In the genomic region with DNA sequence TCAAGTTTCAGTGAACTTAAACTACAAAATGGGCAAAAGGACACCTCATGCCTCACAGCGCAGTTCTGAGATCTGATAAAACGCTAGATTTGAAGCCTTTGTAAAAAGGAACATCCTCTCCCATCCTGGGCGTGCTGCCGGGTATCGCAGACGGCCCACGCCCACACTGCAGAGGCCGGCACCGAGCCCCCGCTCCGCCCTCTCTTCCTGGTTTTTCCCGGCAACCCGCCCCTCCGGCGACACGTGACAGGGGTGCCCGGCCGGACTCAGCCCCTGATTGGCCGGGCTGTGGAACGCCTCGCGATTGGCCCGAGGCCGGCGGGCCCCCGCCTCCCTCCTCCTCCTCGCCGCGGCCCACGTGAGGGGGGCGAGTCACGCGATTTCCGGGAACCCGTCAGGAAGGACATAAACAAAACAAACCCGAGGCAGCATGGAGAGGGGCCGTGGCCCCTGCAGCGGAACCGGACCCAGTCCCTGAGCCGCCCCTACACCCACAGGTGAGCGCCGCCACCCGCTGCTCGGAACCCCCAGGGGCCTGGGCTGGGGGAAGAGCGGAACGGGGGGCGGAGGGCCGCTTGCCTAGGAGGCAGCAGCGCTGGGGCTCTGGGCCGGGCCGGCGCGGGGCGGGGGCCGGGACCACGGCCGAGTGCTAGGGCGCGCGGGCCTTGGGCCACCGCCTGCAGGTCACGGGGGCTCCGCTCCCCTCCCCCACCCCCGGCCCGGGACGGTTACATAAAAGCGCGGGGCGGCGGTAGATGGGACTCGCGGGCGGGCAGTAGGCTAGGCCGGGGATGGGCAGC, we compare ENCODE assay signal across 8 cellular contexts. TPM values are rescaled to one million over a fixed set of nuclear protein-coding genes. Genes with fewer than 3 reads are reported as not detected.
DNase-seq lines count a peak whose midpoint lies in the region; ATAC-seq and TF ChIP-seq lines count a peak whose summit lies in the region.

A gene with protein sequence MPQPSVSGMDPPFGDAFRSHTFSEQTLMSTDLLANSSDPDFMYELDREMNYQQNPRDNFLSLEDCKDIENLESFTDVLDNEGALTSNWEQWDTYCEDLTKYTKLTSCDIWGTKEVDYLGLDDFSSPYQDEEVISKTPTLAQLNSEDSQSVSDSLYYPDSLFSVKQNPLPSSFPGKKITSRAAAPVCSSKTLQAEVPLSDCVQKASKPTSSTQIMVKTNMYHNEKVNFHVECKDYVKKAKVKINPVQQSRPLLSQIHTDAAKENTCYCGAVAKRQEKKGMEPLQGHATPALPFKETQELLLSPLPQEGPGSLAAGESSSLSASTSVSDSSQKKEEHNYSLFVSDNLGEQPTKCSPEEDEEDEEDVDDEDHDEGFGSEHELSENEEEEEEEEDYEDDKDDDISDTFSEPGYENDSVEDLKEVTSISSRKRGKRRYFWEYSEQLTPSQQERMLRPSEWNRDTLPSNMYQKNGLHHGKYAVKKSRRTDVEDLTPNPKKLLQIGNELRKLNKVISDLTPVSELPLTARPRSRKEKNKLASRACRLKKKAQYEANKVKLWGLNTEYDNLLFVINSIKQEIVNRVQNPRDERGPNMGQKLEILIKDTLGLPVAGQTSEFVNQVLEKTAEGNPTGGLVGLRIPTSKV (plus strand): TSS at position 370 of the 800 bp plus-strand sequence. CDS start 24,424 bp downstream, outside the sequence.

- H3K4me3 ChIP-seq in cardiac fibroblast (replicated peaks in 1 of 2; ENCODE audit: low read depth in 2 of 2, low read length in 2 of 2), result peak within 1 kb of the TSS; percentile 78 to 87

- H3K9me3 Mint-ChIP-seq in WTC11, result no peaks in the 10 kb centered on the region
- H3K9me3 Mint-ChIP-seq in immature natural killer cell, result no peaks in the 10 kb centered on the region

- TF ChIP-seq CTCF in AG09319 (IDR thresholded peaks at IDR 0.05; ENCODE audit: low read depth, low read length) (no peak), WTC11 (IDR thresholded peaks at IDR 0.05) (no peak), cardiac fibroblast (IDR thresholded peaks at IDR 0.05; ENCODE audit: low read depth, low read length) (no peak)

- CTCF ChIA-PET in WTC11 (lab: Charles Lee), result interaction anchor here (0.9 to 3.0 kb wide), 10 partner anchors 8 to 349 kb away, joined by 3 to 28 read pairs (median 5); a partner anchor contains a TSS

- H3K27me3 Mint-ChIP-seq in WTC11 (ENCODE audit: low read depth), result no peaks in the 10 kb centered on the region
- H3K27me3 Mint-ChIP-seq in immature natural killer cell (ENCODE audit: low read depth in 3 of 3), result peaks cover 9 to 13% (median 12%) of the 10 kb centered on the region in 3 donors

- ATAC-seq in GM19025 (IDR thresholded peaks at IDR 0.05; ENCODE audit: low read depth, unreplicated experiment), result peak; percentile 69
- peak; percentile 74 for ATAC-seq in HG03280 (IDR thresholded peaks at IDR 0.05; ENCODE audit: unreplicated experiment)
- ATAC-seq in WTC11, result peak; percentile 68

- H3K36me3 Mint-ChIP-seq in WTC11 (no peaks in the 10 kb centered on the region), immature natural killer cell (no peaks in the 10 kb centered on the region)

- H3K4me1 Mint-ChIP-seq in WTC11 (peaks cover 14% of the 10 kb centered on the region), immature natural killer cell (peaks cover 30 to 42% of the 10 kb centered on the region in 2 donors)

- POLR2A ChIA-PET in WTC11 (lab: Charles Lee), result interaction anchor here (0.6 to 1.5 kb wide), 3 partner anchors 11 to 275 kb away, joined by 3 to 14 read pairs (median 4); a partner anchor contains a TSS

- H3K27ac Mint-ChIP-seq in WTC11 (peak within 1 kb of the TSS; percentile 98), immature natural killer cell (peak within 1 kb of the TSS; percentile 90 to 96 (median 93))

- peak; percentile 90 for DNase-seq in AG09319 (ENCODE audit: extremely low read depth, low read depth)
- peak; percentile 98 for DNase-seq in NCI-H345 (lab: John Stamatoyannopoulos, UW)
- peak; percentile 96 for DNase-seq in WTC11 (ENCODE audit: low spot score)
- DNase-seq in cardiac fibroblast (ENCODE audit: low read depth in 2 of 2), result peak; percentile 93 to 98
- peak; percentile 99 for DNase-seq in immature natural killer cell
- DNase-seq in smooth muscle cell of the brain vasculature (ENCODE audit: low read depth, low spot score), result peak; percentile 89

- H3K4me3 Mint-ChIP-seq in WTC11 (peak within 1 kb of the TSS; percentile 93), immature natural killer cell (peak within 1 kb of the TSS; percentile 94 to 98 (median 96))

TF ChIP-seq in WTC11, 78 proteins besides CTCF, POLR2A, EP300 and RAD21:
- TF ChIP-seq NFYB (CRISPR knock-in tag; conservative IDR thresholded peaks at IDR 0.05; ENCODE audit: low read depth) (peak; percentile 68), FOXK1 (CRISPR knock-in tag; IDR thresholded peaks at IDR 0.05) (peak; percentile 96), GABPB1 (CRISPR knock-in tag; IDR thresholded peaks at IDR 0.05) (peak; percentile 49; the same call in 1 of the 2 replicates), TCF7 (CRISPR knock-in tag; IDR thresholded peaks at IDR 0.05; ENCODE audit: low read depth) (no peak), ZNF263 (CRISPR knock-in tag; IDR thresholded peaks at IDR 0.05; ENCODE audit: low read depth) (no peak), SP1 (CRISPR knock-in tag; conservative IDR thresholded peaks at IDR 0.05) (peak; percentile 91), FOXP1 (CRISPR knock-in tag; IDR thresholded peaks at IDR 0.05; ENCODE audit: borderline replicate concordance) (0 out of 2 replicates have a peak, but pooled peaks have one; percentile 47), ZNF138 (CRISPR knock-in tag; conservative IDR thresholded peaks at IDR 0.05) (no peak)
- TF ChIP-seq, protein P1, sequence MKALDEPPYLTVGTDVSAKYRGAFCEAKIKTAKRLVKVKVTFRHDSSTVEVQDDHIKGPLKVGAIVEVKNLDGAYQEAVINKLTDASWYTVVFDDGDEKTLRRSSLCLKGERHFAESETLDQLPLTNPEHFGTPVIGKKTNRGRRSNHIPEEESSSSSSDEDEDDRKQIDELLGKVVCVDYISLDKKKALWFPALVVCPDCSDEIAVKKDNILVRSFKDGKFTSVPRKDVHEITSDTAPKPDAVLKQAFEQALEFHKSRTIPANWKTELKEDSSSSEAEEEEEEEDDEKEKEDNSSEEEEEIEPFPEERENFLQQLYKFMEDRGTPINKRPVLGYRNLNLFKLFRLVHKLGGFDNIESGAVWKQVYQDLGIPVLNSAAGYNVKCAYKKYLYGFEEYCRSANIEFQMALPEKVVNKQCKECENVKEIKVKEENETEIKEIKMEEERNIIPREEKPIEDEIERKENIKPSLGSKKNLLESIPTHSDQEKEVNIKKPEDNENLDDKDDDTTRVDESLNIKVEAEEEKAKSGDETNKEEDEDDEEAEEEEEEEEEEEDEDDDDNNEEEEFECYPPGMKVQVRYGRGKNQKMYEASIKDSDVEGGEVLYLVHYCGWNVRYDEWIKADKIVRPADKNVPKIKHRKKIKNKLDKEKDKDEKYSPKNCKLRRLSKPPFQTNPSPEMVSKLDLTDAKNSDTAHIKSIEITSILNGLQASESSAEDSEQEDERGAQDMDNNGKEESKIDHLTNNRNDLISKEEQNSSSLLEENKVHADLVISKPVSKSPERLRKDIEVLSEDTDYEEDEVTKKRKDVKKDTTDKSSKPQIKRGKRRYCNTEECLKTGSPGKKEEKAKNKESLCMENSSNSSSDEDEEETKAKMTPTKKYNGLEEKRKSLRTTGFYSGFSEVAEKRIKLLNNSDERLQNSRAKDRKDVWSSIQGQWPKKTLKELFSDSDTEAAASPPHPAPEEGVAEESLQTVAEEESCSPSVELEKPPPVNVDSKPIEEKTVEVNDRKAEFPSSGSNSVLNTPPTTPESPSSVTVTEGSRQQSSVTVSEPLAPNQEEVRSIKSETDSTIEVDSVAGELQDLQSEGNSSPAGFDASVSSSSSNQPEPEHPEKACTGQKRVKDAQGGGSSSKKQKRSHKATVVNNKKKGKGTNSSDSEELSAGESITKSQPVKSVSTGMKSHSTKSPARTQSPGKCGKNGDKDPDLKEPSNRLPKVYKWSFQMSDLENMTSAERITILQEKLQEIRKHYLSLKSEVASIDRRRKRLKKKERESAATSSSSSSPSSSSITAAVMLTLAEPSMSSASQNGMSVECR (CRISPR knock-in tag; IDR thresholded peaks at IDR 0.05; ENCODE audit: borderline replicate concordance), result peak; percentile 63; the same call in 1 of the 2 replicates
- TF ChIP-seq, protein P2, sequence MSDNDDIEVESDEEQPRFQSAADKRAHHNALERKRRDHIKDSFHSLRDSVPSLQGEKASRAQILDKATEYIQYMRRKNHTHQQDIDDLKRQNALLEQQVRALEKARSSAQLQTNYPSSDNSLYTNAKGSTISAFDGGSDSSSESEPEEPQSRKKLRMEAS (CRISPR knock-in tag; IDR thresholded peaks at IDR 0.05), result peak; percentile 72
- TF ChIP-seq, protein P3, sequence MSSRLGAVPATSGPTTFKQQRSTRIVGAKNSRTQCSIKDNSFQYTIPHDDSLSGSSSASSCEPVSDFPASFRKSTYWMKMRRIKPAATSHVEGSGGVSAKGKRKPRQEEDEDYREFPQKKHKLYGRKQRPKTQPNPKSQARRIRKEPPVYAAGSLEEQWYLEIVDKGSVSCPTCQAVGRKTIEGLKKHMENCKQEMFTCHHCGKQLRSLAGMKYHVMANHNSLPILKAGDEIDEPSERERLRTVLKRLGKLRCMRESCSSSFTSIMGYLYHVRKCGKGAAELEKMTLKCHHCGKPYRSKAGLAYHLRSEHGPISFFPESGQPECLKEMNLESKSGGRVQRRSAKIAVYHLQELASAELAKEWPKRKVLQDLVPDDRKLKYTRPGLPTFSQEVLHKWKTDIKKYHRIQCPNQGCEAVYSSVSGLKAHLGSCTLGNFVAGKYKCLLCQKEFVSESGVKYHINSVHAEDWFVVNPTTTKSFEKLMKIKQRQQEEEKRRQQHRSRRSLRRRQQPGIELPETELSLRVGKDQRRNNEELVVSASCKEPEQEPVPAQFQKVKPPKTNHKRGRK (CRISPR knock-in tag; IDR thresholded peaks at IDR 0.05; ENCODE audit: borderline replicate concordance), result no peak
- TF ChIP-seq, protein P4, sequence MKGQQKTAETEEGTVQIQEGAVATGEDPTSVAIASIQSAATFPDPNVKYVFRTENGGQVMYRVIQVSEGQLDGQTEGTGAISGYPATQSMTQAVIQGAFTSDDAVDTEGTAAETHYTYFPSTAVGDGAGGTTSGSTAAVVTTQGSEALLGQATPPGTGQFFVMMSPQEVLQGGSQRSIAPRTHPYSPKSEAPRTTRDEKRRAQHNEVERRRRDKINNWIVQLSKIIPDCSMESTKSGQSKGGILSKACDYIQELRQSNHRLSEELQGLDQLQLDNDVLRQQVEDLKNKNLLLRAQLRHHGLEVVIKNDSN (CRISPR knock-in tag; IDR thresholded peaks at IDR 0.05), result peak; percentile 99
- TF ChIP-seq, protein P5, sequence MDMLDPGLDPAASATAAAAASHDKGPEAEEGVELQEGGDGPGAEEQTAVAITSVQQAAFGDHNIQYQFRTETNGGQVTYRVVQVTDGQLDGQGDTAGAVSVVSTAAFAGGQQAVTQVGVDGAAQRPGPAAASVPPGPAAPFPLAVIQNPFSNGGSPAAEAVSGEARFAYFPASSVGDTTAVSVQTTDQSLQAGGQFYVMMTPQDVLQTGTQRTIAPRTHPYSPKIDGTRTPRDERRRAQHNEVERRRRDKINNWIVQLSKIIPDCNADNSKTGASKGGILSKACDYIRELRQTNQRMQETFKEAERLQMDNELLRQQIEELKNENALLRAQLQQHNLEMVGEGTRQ (CRISPR knock-in tag; IDR thresholded peaks at IDR 0.05), result peak; percentile 98
TF ChIP-seq in WTC11: peak in this region for 9.

RNA-seq across cellular contexts. Expression of the gene that starts here (rescaled TPM):
- total RNA-seq in WTC11 (2021), result 5.7 to 7.2 TPM (median 6.3 TPM) in 3 replicates
- polyA plus RNA-seq in immature natural killer cell, result 10 to 100 TPM; 40.6 to 71.2 (median 48.5) TPM

Comparison
In these comparisons a context has a peak if more than half of its experiments do, and no peak if none do; other contexts are left out.
1. Peak in every context shown above with its lines: DNase-seq, ATAC-seq and H3K4me3 ChIP-seq.